13 cellular contexts compared by ENCODE assay signal in the genomic region with DNA sequence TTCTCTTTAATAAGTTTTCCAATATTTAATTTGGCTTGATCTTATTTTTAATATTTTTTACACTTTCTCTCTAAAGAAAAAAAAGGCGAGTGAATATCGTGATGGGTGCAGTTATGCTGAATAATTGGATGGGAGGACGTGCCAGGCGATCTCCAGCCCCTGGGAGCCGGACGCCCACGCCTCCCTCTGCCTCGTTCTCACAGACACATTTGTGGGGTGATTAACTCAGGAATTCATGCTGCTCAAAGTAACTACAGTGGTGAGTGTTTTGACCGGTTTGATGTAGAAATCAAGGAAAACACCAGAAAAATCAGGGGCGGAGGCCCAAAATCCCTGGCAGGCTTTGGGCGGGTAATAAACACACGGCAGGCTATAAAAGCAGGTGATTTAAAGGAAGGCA.
DNase-seq lines count a peak whose midpoint lies in the region; ATAC-seq, FAIRE-seq and TF ChIP-seq lines count a peak whose summit lies in the region.
"Had no signal": no experiment of that assay in that cellular context is flagged by ENCODE, and none has a peak within 500 bp of the region (broad histone marks: within the 10 kb centered on the region; RNA-seq: fewer than 3 reads in every experiment).

No MANE protein-coding gene starts in this region.

- H3K79me2 ChIP-seq in neural progenitor cell (ENCODE audit: low read depth), result no peaks in the 10 kb centered on the region

- no peak for TF ChIP-seq POLR2A in testis (IDR thresholded peaks at IDR 0.05)

- H3K4me3 Mint-ChIP-seq in brain (peak overlapping the region in 1 of 5 experiments; percentile 7), neural progenitor cell (no peak overlapping the region)
- H3K4me3 Mint-ChIP-seq in activated CD4-positive, alpha-beta T cell treated with anti-CD3 and anti-CD28 coated beads for 36 hours, result no peak overlapping the region
- H3K4me3 Mint-ChIP-seq: H9 had no signal

- H3K4me2 ChIP-seq in neural progenitor cell, result peak overlapping the region; percentile 54
- H3K4me2 ChIP-seq: A549 had no signal

- no peak for FAIRE-seq in GM19239 (lab: Jason Lieb, UNC)
- FAIRE-seq: A549 had no signal

- no peak overlapping the region for H2AFZ ChIP-seq in neural progenitor cell (replicated peaks)

- H3K27ac ChIP-seq in left ventricle myocardium inferior (replicated peaks) (peak overlapping the region; percentile 52), neural progenitor cell (no peak overlapping the region), testis (no peak overlapping the region)
- H3K27ac ChIP-seq: A549, C4-2B had no signal

- DNase-seq in Daoy (ENCODE audit: low read depth) (peak; percentile 74), left ventricle myocardium inferior (peak; percentile 49), neural progenitor cell (ENCODE audit: low spot score) (no peak), GM19239 (ENCODE audit: insufficient read length, low spot score) (no peak), testis (no peak)
- DNase-seq in activated CD4-positive, alpha-beta T cell treated with anti-CD3 and anti-CD28 coated beads for 36 hours, result no peak
- DNase-seq: Caco-2, H9, NCI-H510A treated with DMSO at 0.1 percent for 48 hours had no signal

- H3K4me1 Mint-ChIP-seq in brain (peaks cover 71% of the 10 kb centered on the region), neural progenitor cell (peaks cover 76% of the 10 kb centered on the region)
- H3K4me1 Mint-ChIP-seq in activated CD4-positive, alpha-beta T cell treated with anti-CD3 and anti-CD28 coated beads for 36 hours, result no peaks in the 10 kb centered on the region

- peaks cover 0 to 78% (median 6%) of the 10 kb centered on the region in 5 experiments for H3K9me3 Mint-ChIP-seq in brain
- H3K9me3 Mint-ChIP-seq in neural progenitor cell, result peaks cover 5% of the 10 kb centered on the region
- peaks cover 8% of the 10 kb centered on the region for H3K9me3 Mint-ChIP-seq in activated CD4-positive, alpha-beta T cell treated with anti-CD3 and anti-CD28 coated beads for 36 hours (ENCODE audit: low read depth)

- no peaks in the 10 kb centered on the region for H3K36me3 ChIP-seq in left ventricle myocardium inferior
- no peaks in the 10 kb centered on the region for H3K36me3 ChIP-seq in neural progenitor cell
- H3K36me3 ChIP-seq in testis (ENCODE audit: low read depth, missing control alignments), result no peaks in the 10 kb centered on the region

- H3K27me3 ChIP-seq in left ventricle myocardium inferior (ENCODE audit: low read depth) (peaks cover 13% of the 10 kb centered on the region), neural progenitor cell (no peaks in the 10 kb centered on the region), testis (no peaks in the 10 kb centered on the region)

- peaks cover 25% of the 10 kb centered on the region for H3F3A ChIP-seq in neural progenitor cell (ENCODE audit: low read depth)

- H4K20me1 ChIP-seq in neural progenitor cell (ENCODE audit: low read depth), result no peaks in the 10 kb centered on the region

- H3K27ac Mint-ChIP-seq in brain, result peak overlapping the region in 3 of 5 experiments; percentile 21 to 53 (median 48)
- H3K27ac Mint-ChIP-seq in neural progenitor cell, result peak overlapping the region; percentile 69
- H3K27ac Mint-ChIP-seq in activated CD4-positive, alpha-beta T cell treated with anti-CD3 and anti-CD28 coated beads for 36 hours, result no peak overlapping the region
- H3K27ac Mint-ChIP-seq: H9 had no signal

- H3K4me1 ChIP-seq in left ventricle myocardium inferior (no peaks in the 10 kb centered on the region), neural progenitor cell (peaks cover 46% of the 10 kb centered on the region), testis (no peaks in the 10 kb centered on the region)
- H3K4me1 ChIP-seq: A549, Caco-2 had no signal

- WGBS in testis, 2 donors, result 43 to 47% methylated on average over 12 of the region's 12 CpGs

- no peaks in the 10 kb centered on the region for H3K9me3 ChIP-seq in left ventricle myocardium inferior (replicated peaks)
- H3K9me3 ChIP-seq in neural progenitor cell (ENCODE audit: low read depth), result no peaks in the 10 kb centered on the region
- no peaks in the 10 kb centered on the region for H3K9me3 ChIP-seq in testis
- H3K9me3 ChIP-seq: A549, Caco-2 had no signal

- TF ChIP-seq CTCF in brain (conservative IDR thresholded peaks at IDR 0.05), result no peak
- TF ChIP-seq CTCF in left ventricle myocardium inferior (IDR thresholded peaks at IDR 0.05; ENCODE audit: borderline replicate concordance), result no peak
- no peak for TF ChIP-seq CTCF in neural progenitor cell (IDR thresholded peaks at IDR 0.05)
- TF ChIP-seq CTCF in testis (IDR thresholded peaks at IDR 0.05), result no peak

- H3K4me3 ChIP-seq in left ventricle myocardium inferior, result no peak overlapping the region
- no peak overlapping the region for H3K4me3 ChIP-seq in neural progenitor cell
- H3K4me3 ChIP-seq in testis, result no peak overlapping the region
- H3K4me3 ChIP-seq: A549 had no signal

- CTCF ChIA-PET in activated CD4-positive, alpha-beta T cell treated with anti-CD3 and anti-CD28 coated beads for 36 hours (lab: Charles Lee), result no interaction called here

- intact Hi-C loops in left ventricle myocardium inferior (cut with micrococcal nuclease), result no loop called here
- intact Hi-C loops in activated CD4-positive, alpha-beta T cell treated with anti-CD3 and anti-CD28 coated beads for 36 hours (cut with DNase I, micrococcal nuclease), result no loop called here
- intact Hi-C loops in testis (cut with DNase I; ENCODE audit: low total_unique reads), result no loop called here

- POLR2A ChIA-PET in activated CD4-positive, alpha-beta T cell treated with anti-CD3 and anti-CD28 coated beads for 36 hours (lab: Charles Lee), result no interaction called here

- no peak for ATAC-seq in GM19035 (IDR thresholded peaks at IDR 0.05; ENCODE audit: unreplicated experiment)
- ATAC-seq in activated CD4-positive, alpha-beta T cell treated with anti-CD3 and anti-CD28 coated beads for 36 hours, result no peak
- ATAC-seq: A549 had no signal

- no peak overlapping the region for H3K9ac ChIP-seq in neural progenitor cell

- H3K27me3 Mint-ChIP-seq in brain, result peaks cover 23% of the 10 kb centered on the region
- peaks cover 14% of the 10 kb centered on the region for H3K27me3 Mint-ChIP-seq in neural progenitor cell (ENCODE audit: insufficient read depth, low read depth)
- H3K27me3 Mint-ChIP-seq in activated CD4-positive, alpha-beta T cell treated with anti-CD3 and anti-CD28 coated beads for 36 hours, result no peaks in the 10 kb centered on the region

- no peaks in the 10 kb centered on the region for H3K36me3 Mint-ChIP-seq in brain
- peaks cover 6% of the 10 kb centered on the region for H3K36me3 Mint-ChIP-seq in neural progenitor cell
- no peaks in the 10 kb centered on the region for H3K36me3 Mint-ChIP-seq in activated CD4-positive, alpha-beta T cell treated with anti-CD3 and anti-CD28 coated beads for 36 hours (ENCODE audit: low read depth)

Comparison
In these comparisons a context has a peak if more than half of its experiments do, and no peak if none do; other contexts are left out.
1. DNase-seq: peak in Daoy (single experiment) and left ventricle myocardium inferior (single experiment); none in neural progenitor cell (single experiment), GM19239 (single experiment), activated CD4-positive, alpha-beta T cell treated with anti-CD3 and anti-CD28 coated beads for 36 hours (single experiment) and testis (single experiment).